Comparison of ENCODE assay signal across 8 cellular contexts in the genomic region with DNA sequence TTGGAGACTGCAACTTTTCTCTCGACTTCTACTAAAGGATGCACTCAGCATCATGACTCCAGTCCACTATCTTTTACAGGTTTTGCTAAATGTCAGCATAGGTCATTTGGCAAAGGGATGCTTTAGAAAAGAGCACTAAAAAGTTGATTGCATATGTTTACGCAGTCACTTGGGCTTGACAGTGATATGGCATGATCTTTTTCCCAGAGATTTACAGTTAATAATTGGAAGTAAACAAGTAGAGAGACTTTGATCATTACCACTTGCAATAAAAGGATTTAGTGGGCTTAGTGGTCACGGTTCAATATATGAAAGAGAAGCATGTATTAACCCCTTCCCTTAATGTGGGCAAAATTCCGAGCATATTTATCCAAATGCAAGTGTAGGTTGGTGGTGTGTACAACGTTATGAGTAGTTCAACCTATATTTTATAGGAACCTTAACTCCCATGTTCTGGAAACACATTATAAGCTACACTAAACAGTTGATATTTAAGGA. TPM values are rescaled to one million over a fixed set of nuclear protein-coding genes. Genes with fewer than 3 reads are reported as not detected.
A peak's percentile ranks its signal among the peaks of the same experiment; 100 is the strongest.
DNase-seq lines count a peak whose midpoint lies in the region; ATAC-seq and TF ChIP-seq lines count a peak whose summit lies in the region.

No MANE protein-coding gene starts in this region.

- no peak overlapping the region for H2BK12ac ChIP-seq in neuronal stem cell (ENCODE audit: low read length)

- H2BK15ac ChIP-seq in neuronal stem cell (ENCODE audit: low read length) = no peak overlapping the region

- H3K4me3 ChIP-seq in MG63 (peak overlapping the region; percentile 58), ectodermal cell (ENCODE audit: insufficient read depth, low read depth, low read length) (peak overlapping the region; percentile 69), neuronal stem cell (ENCODE audit: low read length in 2 of 2) (peak overlapping the region in 1 of 2 donors; percentile 53)

- DNase-seq in CD14-positive monocyte (ENCODE audit: low spot score) (no peak), MG63 (no peak), neural crest cell (ENCODE audit: low read depth, low spot score) (no peak), GM10248 (ENCODE audit: extremely low spot score) (no peak), neuronal stem cell (ENCODE audit: low spot score) (no peak)

- H3K79me1 ChIP-seq in neuronal stem cell (ENCODE audit: low read depth, low read length) = no peaks in the 10 kb centered on the region

- H3K27me3 Mint-ChIP-seq in CD14-positive monocyte (ENCODE audit: low read depth in 3 of 3) = peaks cover 37 to 57% (median 40%) of the 10 kb centered on the region in 3 donors
- H3K27me3 Mint-ChIP-seq in neural crest cell (ENCODE audit: low read depth) = peaks cover 73% of the 10 kb centered on the region

- no peak overlapping the region for H3K23ac ChIP-seq in neuronal stem cell (ENCODE audit: low read depth, low read length, poor library complexity)

- H3K27me3 ChIP-seq in MG63 (peaks cover 23% of the 10 kb centered on the region), ectodermal cell (ENCODE audit: control insufficient read depth, insufficient read depth, low read length, poor library complexity, severe bottlenecking) (peaks cover 80% of the 10 kb centered on the region), neuronal stem cell (ENCODE audit: control insufficient read depth in 3 of 3, insufficient read depth in 3 of 3, low read depth in 1 of 3, low read length in 3 of 3) (peaks cover 10 to 44% (median 26%) of the 10 kb centered on the region in 3 experiments)

- no peak overlapping the region for H2BK5ac ChIP-seq in neuronal stem cell (ENCODE audit: low read length)

- peaks cover 0 to 10% (median 5%) of the 10 kb centered on the region in 7 donors for H3K9me3 Mint-ChIP-seq in CD14-positive monocyte
- H3K9me3 Mint-ChIP-seq in neural crest cell = no peaks in the 10 kb centered on the region

- no peaks in the 10 kb centered on the region for H3K9me3 ChIP-seq in MG63
- H3K9me3 ChIP-seq in ectodermal cell (ENCODE audit: control insufficient read depth, low read length) = no peaks in the 10 kb centered on the region
- H3K9me3 ChIP-seq in neuronal stem cell (replicated peaks in 1 of 2; ENCODE audit: control insufficient read depth in 2 of 2, insufficient read depth in 1 of 2, low read depth in 1 of 2, low read length in 2 of 2) = no peaks in the 10 kb centered on the region

- no peak overlapping the region for H4K8ac ChIP-seq in neuronal stem cell (ENCODE audit: low read depth, low read length)

- H2AFZ ChIP-seq in neuronal stem cell (ENCODE audit: low read length) = no peak overlapping the region

- peaks cover 28% of the 10 kb centered on the region for H3K4me1 ChIP-seq in ectodermal cell (ENCODE audit: control insufficient read depth, insufficient read depth, low read length)
- peaks cover 6 to 34% of the 10 kb centered on the region in 2 donors for H3K4me1 ChIP-seq in neuronal stem cell (ENCODE audit: control insufficient read depth in 2 of 2, insufficient read depth in 1 of 2, low read depth in 1 of 2, low read length in 2 of 2)

- H3K36me3 Mint-ChIP-seq in CD14-positive monocyte (peaks cover 23 to 43% of the 10 kb centered on the region in 2 donors), neural crest cell (ENCODE audit: low read depth) (peaks cover 11% of the 10 kb centered on the region)

- H3K27ac Mint-ChIP-seq in CD14-positive monocyte (no peak overlapping the region), neural crest cell (ENCODE audit: unreplicated experiment) (peak overlapping the region; percentile 84)

- no peak overlapping the region for H2AK5ac ChIP-seq in neuronal stem cell (ENCODE audit: low read depth, low read length)

- H3K18ac ChIP-seq in neuronal stem cell (ENCODE audit: low read length) = no peak overlapping the region

- H3K4me1 Mint-ChIP-seq in CD14-positive monocyte (peaks cover 44% of the 10 kb centered on the region), neural crest cell (peaks cover 50% of the 10 kb centered on the region)

- H3K36me3 ChIP-seq in MG63 (peaks cover 17% of the 10 kb centered on the region), ectodermal cell (ENCODE audit: control insufficient read depth, insufficient read depth, low read length) (no peaks in the 10 kb centered on the region), neuronal stem cell (replicated peaks in 1 of 2; ENCODE audit: control insufficient read depth in 2 of 2, insufficient read depth in 2 of 2, low read length in 2 of 2) (peaks cover 0 to 16% of the 10 kb centered on the region in 2 donors)

- no peak overlapping the region for H3K4me2 ChIP-seq in neuronal stem cell (ENCODE audit: insufficient read depth, low read length, poor library complexity, severe bottlenecking)

- H2BK120ac ChIP-seq in neuronal stem cell (ENCODE audit: low read depth, low read length) = no peak overlapping the region

- intact Hi-C loops in CD14-positive monocyte (cut with micrococcal nuclease) = loop anchor here (5.0 to 10.0 kb wide), 4 partner anchors 95 to 788 kb away; partner anchors contain the start of genes DNAJC1 (in 1 of the 2) and MLLT10 (in 1 of the 2)

- WGBS in ectodermal cell, 2 experiments = 8 to 18% methylated on average over 2 to 5 of the region's 5 CpGs
- WGBS in neuronal stem cell (ENCODE audit: extremely low coverage in 2 of 2, insufficient read length in 2 of 2, insufficient replicate concordance in 1 of 2), 2 donors = no CpG with 5 or more reads among the region's 5 CpGs

- H3K14ac ChIP-seq in neuronal stem cell (ENCODE audit: low read length) = no peak overlapping the region

- H3K4ac ChIP-seq in neuronal stem cell (ENCODE audit: low read length) = no peak overlapping the region

- H3K27ac ChIP-seq in ectodermal cell (ENCODE audit: insufficient read depth, low read depth, low read length, poor library complexity, severe bottlenecking) = no peak overlapping the region
- H3K27ac ChIP-seq in neuronal stem cell (replicated peaks; ENCODE audit: low read length) = no peak overlapping the region

- TF ChIP-seq CTCF in CD14-positive monocyte (IDR thresholded peaks at IDR 0.05) = no peak
- TF ChIP-seq CTCF in neural crest cell (conservative IDR thresholded peaks at IDR 0.05) = no peak
- no peak for TF ChIP-seq CTCF in GM10248 (IDR thresholded peaks at IDR 0.05; ENCODE audit: control extremely low read depth, extremely low read depth, low read depth, missing control alignments)

- no peak overlapping the region for H3K9ac ChIP-seq in neuronal stem cell (ENCODE audit: low read depth, low read length, poor library complexity)

- ATAC-seq in GM21390 (IDR thresholded peaks at IDR 0.05; ENCODE audit: unreplicated experiment) (no peak), HG02759 (IDR thresholded peaks at IDR 0.05; ENCODE audit: unreplicated experiment) (no peak)

- CTCF ChIA-PET in GM10248 (lab: Yijun Ruan, JAX) = no interaction called here

- peak overlapping the region; percentile 95 to 98 for H3K4me3 Mint-ChIP-seq in CD14-positive monocyte
- peak overlapping the region; percentile 96 for H3K4me3 Mint-ChIP-seq in neural crest cell

- POLR2A ChIA-PET in GM10248 (lab: Yijun Ruan, JAX) = no interaction called here

- no peak overlapping the region for H4K91ac ChIP-seq in neuronal stem cell (ENCODE audit: low read depth, low read length, poor library complexity)

RNA-seq across cellular contexts. Expression of gene BMI1, which starts 1.8 kb away (rescaled TPM):
- polyA plus RNA-seq in CD14-positive monocyte = 10 to 100 TPM in 1 of 2 donors, 1 to 10 TPM in 1; 7.5 to 11.0 TPM
- 31.4 and 51.2 TPM in 2 replicates for total RNA-seq in MG63 (2014; rRNA removed; shearing (Covaris generic); ENCODE audit: low replicate concordance)
- 35.4 TPM for polyA plus RNA-seq in ectodermal cell (2013, experiment 1 of 4)
- polyA plus RNA-seq in ectodermal cell (2013, experiment 2 of 4) = 35.2 TPM
- 34.1 TPM for polyA plus RNA-seq in ectodermal cell (2013, experiment 3 of 4)
- polyA plus RNA-seq in ectodermal cell (2013, experiment 4 of 4) = 40.3 TPM
- total RNA-seq in neural crest cell = 46.4 and 49.9 TPM in 2 replicates
- polyA plus RNA-seq in neuronal stem cell (2013, experiment 1 of 2) = 17.2 TPM
- 18.6 TPM for polyA plus RNA-seq in neuronal stem cell (2013, experiment 2 of 2)

RNA-seq across cellular contexts. Expression of gene COMMD3, which starts 6.5 kb away (rescaled TPM):
- 100 to 1,000 TPM; 138 to 140 TPM for polyA plus RNA-seq in CD14-positive monocyte
- 43.5 and 75.4 TPM in 2 replicates for total RNA-seq in MG63 (2014; rRNA removed; shearing (Covaris generic); ENCODE audit: low replicate concordance)
- polyA plus RNA-seq in ectodermal cell (2013, experiment 1 of 4) = 20.5 TPM
- polyA plus RNA-seq in ectodermal cell (2013, experiment 2 of 4) = 22.0 TPM
- polyA plus RNA-seq in ectodermal cell (2013, experiment 3 of 4) = 19.9 TPM
- polyA plus RNA-seq in ectodermal cell (2013, experiment 4 of 4) = 23.6 TPM
- 31.1 and 35.1 TPM in 2 replicates for total RNA-seq in neural crest cell
- polyA plus RNA-seq in neuronal stem cell (2013, experiment 1 of 2) = 26.6 TPM
- 25.4 TPM for polyA plus RNA-seq in neuronal stem cell (2013, experiment 2 of 2)

RNA-seq across cellular contexts. Expression of gene SPAG6, which starts 22.6 kb away (rescaled TPM):
- under 1 TPM in 1 of 2 donors, not detected in 1; 0.11 TPM for polyA plus RNA-seq in CD14-positive monocyte
- not detected in 2 replicates for total RNA-seq in MG63 (2014; rRNA removed; shearing (Covaris generic); ENCODE audit: low replicate concordance)
- 2.5 TPM for polyA plus RNA-seq in ectodermal cell (2013, experiment 1 of 4)
- polyA plus RNA-seq in ectodermal cell (2013, experiment 2 of 4) = 3.5 TPM
- polyA plus RNA-seq in ectodermal cell (2013, experiment 3 of 4) = 2.4 TPM
- polyA plus RNA-seq in ectodermal cell (2013, experiment 4 of 4) = 3.4 TPM
- total RNA-seq in neural crest cell = 1.5 and 1.6 TPM in 2 replicates
- polyA plus RNA-seq in neuronal stem cell (2013, experiment 1 of 2) = 1.3 TPM
- polyA plus RNA-seq in neuronal stem cell (2013, experiment 2 of 2) = 1.4 TPM
